22 cellular contexts compared by ENCODE assay signal in the genomic region with DNA sequence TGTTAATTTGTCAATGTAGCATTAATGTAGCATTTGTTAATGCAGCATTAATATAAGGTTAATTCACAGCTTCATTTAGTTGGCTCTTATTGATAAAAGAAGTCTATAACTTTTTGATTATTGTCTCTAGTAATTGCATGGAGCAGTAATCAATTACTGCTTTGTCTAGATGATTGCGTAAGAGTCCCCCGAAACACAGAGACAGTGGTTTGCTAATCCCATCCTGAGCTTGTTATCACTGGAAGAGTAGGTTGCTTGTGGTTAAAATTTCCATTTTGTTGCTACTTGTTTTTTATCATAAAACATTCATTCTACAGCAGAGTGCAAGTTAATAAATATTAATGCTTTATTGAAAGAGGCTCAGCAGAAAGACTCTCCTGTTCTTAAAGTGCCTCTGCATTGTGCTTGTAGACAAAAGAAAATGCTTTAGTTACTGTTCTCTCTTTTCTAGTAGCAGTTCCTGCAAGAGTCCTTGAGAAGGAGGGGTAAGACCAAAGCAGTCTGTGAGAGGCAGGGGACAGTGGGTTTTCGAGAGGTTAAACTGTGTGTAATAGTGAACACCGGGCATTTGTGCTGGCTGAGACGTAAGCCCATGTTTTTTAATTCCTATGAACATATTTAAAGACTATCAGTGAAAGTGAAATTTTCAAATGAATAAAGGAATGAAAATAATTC.
DNase-seq lines count a peak whose midpoint lies in the region; ATAC-seq and TF ChIP-seq lines count a peak whose summit lies in the region.
"Had no signal": no experiment of that assay in that cellular context is flagged by ENCODE, and none has a peak within 500 bp of the region (broad histone marks: within the 10 kb centered on the region; RNA-seq: fewer than 3 reads in every experiment).

No MANE protein-coding gene starts in this region.

- peaks cover 45% of the 10 kb centered on the region for H3K4me1 Mint-ChIP-seq in neural progenitor cell
- H3K4me1 Mint-ChIP-seq: CD14-positive monocyte had no signal

- H3K27me3 Mint-ChIP-seq in neural progenitor cell (ENCODE audit: insufficient read depth, low read depth) = peaks cover 2% of the 10 kb centered on the region

- DNase-seq in HAP-1 (ENCODE audit: low spot score in 2 of 2) = peak; percentile 62 to 92
- peak; percentile 69 for DNase-seq in NCI-H82 (lab: John Stamatoyannopoulos, UW)
- DNase-seq in astrocyte of the hippocampus (ENCODE audit: low read depth, low spot score) = peak; percentile 39
- peak; percentile 56 for DNase-seq in neural progenitor cell (ENCODE audit: low spot score)
- DNase-seq in HuH-7.5 (ENCODE audit: low spot score) = no peak
- DNase-seq in dermis blood vessel endothelial cell = no peak
- no peak for DNase-seq in KBM-7
- DNase-seq: ACHN, DND-41, HFFc6, MG63, NCI-H1092, NCI-H146, NCI-H2081 treated with DMSO at 0.1 percent for 48 hours, NCI-H2227 treated with DMSO at 0.1 percent for 48 hours, NCI-H510A treated with DMSO at 0.1 percent for 48 hours, NCI-H774, PC-9 had no signal

- no peaks in the 10 kb centered on the region for H4K20me1 ChIP-seq in neural progenitor cell (ENCODE audit: low read depth)

- H3K27me3 ChIP-seq in HAP-1 (ENCODE audit: low read depth) (no peaks in the 10 kb centered on the region), neural progenitor cell (no peaks in the 10 kb centered on the region)
- H3K27me3 ChIP-seq: MG63 had no signal

- H3K36me3 ChIP-seq in HAP-1 (replicated peaks) = peaks cover 38% of the 10 kb centered on the region
- H3K36me3 ChIP-seq in neural progenitor cell = peaks cover 4% of the 10 kb centered on the region
- H3K36me3 ChIP-seq: MG63 had no signal

- H3K27ac ChIP-seq in neural progenitor cell = peak overlapping the region; percentile 76
- H3K27ac ChIP-seq: PC-9, RWPE1 had no signal

- no peak overlapping the region for H3K9ac ChIP-seq in neural progenitor cell

- peaks cover 2% of the 10 kb centered on the region for H3K9me3 Mint-ChIP-seq in neural progenitor cell
- H3K9me3 Mint-ChIP-seq: HFFc6; T-helper 1 cell treated with Interleukin-12 subunit alpha and Interleukin-12 subunit beta and Interleukin-4 antibody, amounts not matched to agents 30 μg/mL and 1 μg/mL, for 36 hours had no signal

- H3K4me3 ChIP-seq in HAP-1 (no peak overlapping the region), neural progenitor cell (peak overlapping the region; percentile 16)
- H3K4me3 ChIP-seq: MG63, PC-9 had no signal

- peaks cover 46% of the 10 kb centered on the region for H3F3A ChIP-seq in neural progenitor cell (ENCODE audit: low read depth)

- H3K4me2 ChIP-seq in neural progenitor cell = peak overlapping the region; percentile 72
- H3K4me2 ChIP-seq: PC-9 had no signal

- no peaks in the 10 kb centered on the region for H3K79me2 ChIP-seq in neural progenitor cell (ENCODE audit: low read depth)

- in situ Hi-C loops in HAP-1 (cut with MboI; ENCODE audit: low sequenced_read_pairs) (loop anchor here (25.0 kb wide), 1 partner anchor 192 kb away; no protein-coding TSS in a partner anchor), KBM-7 (cut with MboI; ENCODE audit: low pct_unique_long_range_greater_than_20kb, low sequenced_read_pairs) (no loop called here)

- no peaks in the 10 kb centered on the region for H3K9me3 ChIP-seq in HAP-1
- H3K9me3 ChIP-seq in neural progenitor cell (ENCODE audit: low read depth) = no peaks in the 10 kb centered on the region
- H3K9me3 ChIP-seq: MG63 had no signal

- peak overlapping the region; percentile 21 for H3K27ac Mint-ChIP-seq in neural progenitor cell
- H3K27ac Mint-ChIP-seq: CD14-positive monocyte; HFFc6; T-helper 1 cell treated with Interleukin-12 subunit alpha and Interleukin-12 subunit beta and Interleukin-4 antibody, amounts not matched to agents 30 μg/mL and 1 μg/mL, for 36 hours had no signal

- H2AFZ ChIP-seq in neural progenitor cell (replicated peaks) = peak overlapping the region; percentile 67
- H2AFZ ChIP-seq: PC-9 had no signal

- peak overlapping the region; percentile 20 for H3K4me3 Mint-ChIP-seq in neural progenitor cell
- H3K4me3 Mint-ChIP-seq: CD14-positive monocyte; HFFc6; T-helper 1 cell treated with Interleukin-12 subunit alpha and Interleukin-12 subunit beta and Interleukin-4 antibody, amounts not matched to agents 30 μg/mL and 1 μg/mL, for 36 hours had no signal

- no peak for TF ChIP-seq CTCF in neural progenitor cell (IDR thresholded peaks at IDR 0.05)

- H3K4me1 ChIP-seq in HAP-1 = peaks cover 35% of the 10 kb centered on the region
- H3K4me1 ChIP-seq in neural progenitor cell = peaks cover 64% of the 10 kb centered on the region

- peaks cover 28% of the 10 kb centered on the region for H3K36me3 Mint-ChIP-seq in neural progenitor cell
- H3K36me3 Mint-ChIP-seq: CD14-positive monocyte had no signal

- no peak for ATAC-seq in HG02884 (IDR thresholded peaks at IDR 0.05; ENCODE audit: unreplicated experiment)

Comparison
In these comparisons a context has a peak if more than half of its experiments do, and no peak if none do; other contexts are left out.
1. DNase-seq: peak in HAP-1 (2 of 2), NCI-H82 (single experiment), astrocyte of the hippocampus (single experiment) and neural progenitor cell (single experiment); none in HuH-7.5 (single experiment), dermis blood vessel endothelial cell (single experiment) and KBM-7 (single experiment).